ENCODE assay signal across 16 cellular contexts in the genomic region with DNA sequence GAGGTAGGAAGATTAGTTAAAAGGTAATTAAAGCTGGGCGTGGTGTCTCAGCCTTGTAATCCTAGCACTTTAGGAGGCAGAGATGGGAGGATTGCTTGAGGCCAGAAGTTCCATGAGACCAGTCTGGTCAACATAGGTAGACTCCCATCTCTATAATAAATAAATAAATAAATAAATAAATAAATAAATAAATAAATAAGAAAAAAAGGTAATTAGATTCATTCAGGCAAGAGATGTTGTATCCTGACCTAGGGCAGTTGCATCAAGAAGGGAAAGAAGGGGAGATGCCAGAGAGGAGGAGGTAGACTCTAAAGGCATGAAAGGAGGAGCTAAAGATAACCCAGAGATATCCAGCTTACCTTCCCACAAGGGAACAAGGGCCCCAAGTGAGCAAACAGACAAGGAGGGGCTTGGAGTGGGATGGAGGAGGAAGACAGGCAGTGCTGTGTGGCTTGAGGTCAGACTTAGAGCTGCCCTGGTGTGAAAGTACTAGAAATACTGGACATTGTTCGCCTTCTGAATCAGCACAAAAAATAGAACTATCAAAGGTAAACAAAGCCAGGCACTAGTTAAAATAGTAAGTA. TPM values are rescaled to one million over a fixed set of nuclear protein-coding genes. Genes with fewer than 3 reads are reported as not detected.
DNase-seq lines count a peak whose midpoint lies in the region; ATAC-seq, FAIRE-seq and TF ChIP-seq lines count a peak whose summit lies in the region.
"Had no signal": no experiment of that assay in that cellular context is flagged by ENCODE, and none has a peak within 500 bp of the region (broad histone marks: within the 10 kb centered on the region; RNA-seq: fewer than 3 reads in every experiment).

No MANE protein-coding gene starts in this region.

- H3K9me3 Mint-ChIP-seq in nephron progenitor cell: no peaks in the 10 kb centered on the region
- H3K9me3 Mint-ChIP-seq: CD14-positive monocyte; CD8-positive, alpha-beta T cell; H9 had no signal

- 83% methylated on average over 2 of the region's 2 CpGs for WGBS in A549 (ENCODE audit: missing lambda C conversion rate)
- 69% methylated on average over 2 of the region's 2 CpGs for WGBS in hepatocyte (ENCODE audit: low lambda C conversion rate, missing lambda C conversion rate)
- WGBS in aorta, 2 donors: 83 to 84% methylated on average over 2 of the region's 2 CpGs

- H3K27me3 Mint-ChIP-seq in nephron progenitor cell (ENCODE audit: low read depth, poor library complexity): peaks cover 9% of the 10 kb centered on the region

- no peaks in the 10 kb centered on the region for H3K36me3 Mint-ChIP-seq in nephron progenitor cell (ENCODE audit: low read depth)
- H3K36me3 Mint-ChIP-seq: CD14-positive monocyte; CD8-positive, alpha-beta T cell had no signal

- no peak overlapping the region for H2AFZ ChIP-seq in hepatocyte

- no peak overlapping the region for H3K4me3 Mint-ChIP-seq in nephron progenitor cell
- H3K4me3 Mint-ChIP-seq: CD14-positive monocyte; CD8-positive, alpha-beta T cell; H9 had no signal

- H3K27me3 ChIP-seq in hepatocyte (no peaks in the 10 kb centered on the region), aorta (ENCODE audit: control insufficient read depth in 1 of 2, insufficient read depth in 2 of 2, low read length in 1 of 2) (no peaks in the 10 kb centered on the region)

- H3K4me2 ChIP-seq in A549 (no peak overlapping the region), hepatocyte (no peak overlapping the region)

- TF ChIP-seq RAD21 in A549 (conservative IDR thresholded peaks at IDR 0.05 in 1 of 2, IDR thresholded peaks at IDR 0.05 in 1 of 2): no peak

- TF ChIP-seq CTCF in A549 (IDR thresholded peaks at IDR 0.05) (no peak), HEK293 (tag by site-specific recombination; IDR thresholded peaks at IDR 0.05) (no peak), hepatocyte (IDR thresholded peaks at IDR 0.05; ENCODE audit: poor library complexity) (no peak), nephron progenitor cell (IDR thresholded peaks at IDR 0.05) (no peak)

- H3K4me3 ChIP-seq in A549: no peak overlapping the region
- no peak overlapping the region for H3K4me3 ChIP-seq in HEK293 (ENCODE audit: low read depth, low read length)
- no peak overlapping the region for H3K4me3 ChIP-seq in hepatocyte
- no peak overlapping the region for H3K4me3 ChIP-seq in aorta (ENCODE audit: low read length in 2 of 2)

- H3K36me3 ChIP-seq in HEK293 (ENCODE audit: control insufficient read depth in 2 of 2, insufficient read depth in 1 of 2, low read length in 2 of 2) (no peaks in the 10 kb centered on the region), hepatocyte (replicated peaks; ENCODE audit: insufficient read depth, low read depth) (no peaks in the 10 kb centered on the region), aorta (ENCODE audit: control insufficient read depth in 1 of 2, insufficient read depth in 2 of 2, low read length in 1 of 2) (no peaks in the 10 kb centered on the region)

- no peaks in the 10 kb centered on the region for H4K20me1 ChIP-seq in hepatocyte (ENCODE audit: insufficient read depth, poor library complexity, severe bottlenecking)

- no peak for TF ChIP-seq POLR2A in A549 (IDR thresholded peaks at IDR 0.05; ENCODE audit: low read length)

- POLR2A ChIA-PET in A549 (lab: Yijun Ruan, JAX) (no interaction called here), HEK293 (lab: Yijun Ruan, JAX) (interaction anchor here (1.2 kb wide), 1 partner anchor 90 kb away, joined by 6 read pairs; a partner anchor contains a TSS)

- no peaks in the 10 kb centered on the region for H3K79me2 ChIP-seq in hepatocyte

- H3K4me1 Mint-ChIP-seq in nephron progenitor cell: peaks cover 12% of the 10 kb centered on the region
- H3K4me1 Mint-ChIP-seq: H9 had no signal

- no peaks in the 10 kb centered on the region for H3K4me1 ChIP-seq in A549
- H3K4me1 ChIP-seq in HEK293 (ENCODE audit: control insufficient read depth, insufficient read depth, low read length): no peaks in the 10 kb centered on the region
- peaks cover 10% of the 10 kb centered on the region for H3K4me1 ChIP-seq in hepatocyte (ENCODE audit: insufficient read depth)
- H3K4me1 ChIP-seq in aorta (ENCODE audit: control insufficient read depth in 1 of 2, insufficient read depth in 2 of 2, low read length in 2 of 2): no peaks in the 10 kb centered on the region

- H3K27ac ChIP-seq in A549: no peak overlapping the region
- H3K27ac ChIP-seq in HEK293 (ENCODE audit: extremely low read depth, low read depth, low read length): no peak overlapping the region
- H3K27ac ChIP-seq in hepatocyte: peak overlapping the region; percentile 50
- H3K27ac ChIP-seq in aorta (ENCODE audit: low read depth in 1 of 2, low read length in 2 of 2): no peak overlapping the region

- no peak for TF ChIP-seq EP300 in A549 (IDR thresholded peaks at IDR 0.05)

- H3K9me2 ChIP-seq in hepatocyte (replicated peaks; ENCODE audit: insufficient read depth): no peaks in the 10 kb centered on the region

- intact Hi-C loops in aorta (cut with DNase I): loop anchor here in 1 of 2 donors (10.0 kb wide), 1 partner anchor 48 kb away; no protein-coding TSS in a partner anchor

- peak overlapping the region; percentile 70 for H3K27ac Mint-ChIP-seq in nephron progenitor cell
- H3K27ac Mint-ChIP-seq: CD8-positive, alpha-beta T cell; H9 had no signal

- no peaks in the 10 kb centered on the region for H3K9me3 ChIP-seq in A549
- H3K9me3 ChIP-seq in HEK293 (ENCODE audit: control insufficient read depth, insufficient read depth, low read depth, low read length): no peaks in the 10 kb centered on the region
- H3K9me3 ChIP-seq in hepatocyte (ENCODE audit: low read depth): no peaks in the 10 kb centered on the region
- no peaks in the 10 kb centered on the region for H3K9me3 ChIP-seq in aorta (ENCODE audit: control insufficient read depth, low read length)

- CTCF ChIA-PET in A549 (lab: Yijun Ruan, JAX): interaction anchor here (0.5 to 1.7 kb wide), 4 partner anchors 11 to 84 kb away, joined by 3 to 7 read pairs (median 4); no protein-coding TSS in a partner anchor
- CTCF ChIA-PET in HEK293 (lab: Yijun Ruan, JAX): no interaction called here

- no peak for FAIRE-seq in A549 (lab: Jason Lieb, UNC)
- FAIRE-seq: A204.1, GM19239 had no signal

- ATAC-seq in A549 (no peak), aorta (ENCODE audit: low FRiP score) (no peak), HG02588 (IDR thresholded peaks at IDR 0.05; ENCODE audit: unreplicated experiment) (no peak)
- ATAC-seq: CD8-positive, alpha-beta T cell had no signal

- DNase-seq in A549 (ENCODE audit: low read depth in 1 of 2, low spot score in 1 of 2) (no peak), hepatocyte (ENCODE audit: low spot score) (peak; percentile 49), nephron progenitor cell (no peak), hippocampal formation (lab: John Stamatoyannopoulos, UW) (no peak), aorta (no peak)
- DNase-seq: CD8-positive, alpha-beta T cell; COR-L47; DMS53; GF-D8; GOT3; H9 had no signal

TF ChIP-seq in A549, 52 proteins besides CTCF, POLR2A, EP300 and RAD21:
- TF ChIP-seq, protein P1, sequence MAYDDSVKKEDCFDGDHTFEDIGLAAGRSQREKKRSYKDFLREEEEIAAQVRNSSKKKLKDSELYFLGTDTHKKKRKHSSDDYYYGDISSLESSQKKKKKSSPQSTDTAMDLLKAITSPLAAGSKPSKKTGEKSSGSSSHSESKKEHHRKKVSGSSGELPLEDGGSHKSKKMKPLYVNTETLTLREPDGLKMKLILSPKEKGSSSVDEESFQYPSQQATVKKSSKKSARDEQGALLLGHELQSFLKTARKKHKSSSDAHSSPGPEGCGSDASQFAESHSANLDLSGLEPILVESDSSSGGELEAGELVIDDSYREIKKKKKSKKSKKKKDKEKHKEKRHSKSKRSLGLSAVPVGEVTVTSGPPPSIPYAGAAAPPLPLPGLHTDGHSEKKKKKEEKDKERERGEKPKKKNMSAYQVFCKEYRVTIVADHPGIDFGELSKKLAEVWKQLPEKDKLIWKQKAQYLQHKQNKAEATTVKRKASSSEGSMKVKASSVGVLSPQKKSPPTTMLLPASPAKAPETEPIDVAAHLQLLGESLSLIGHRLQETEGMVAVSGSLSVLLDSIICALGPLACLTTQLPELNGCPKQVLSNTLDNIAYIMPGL (CRISPR knock-in tag; IDR thresholded peaks at IDR 0.05; ENCODE audit: borderline replicate concordance): no peak
- TF ChIP-seq ZSCAN20 (CRISPR knock-in tag; IDR thresholded peaks at IDR 0.05): no peak
- TF ChIP-seq ZC3H11A (IDR thresholded peaks at IDR 0.05): peak; percentile 89
- no peak for TF ChIP-seq SREBF2 (IDR thresholded peaks at IDR 0.05)

TF ChIP-seq in HEK293, 187 proteins besides CTCF, POLR2A, EP300 and RAD21 (continues in another document):
- TF ChIP-seq, protein P2, sequence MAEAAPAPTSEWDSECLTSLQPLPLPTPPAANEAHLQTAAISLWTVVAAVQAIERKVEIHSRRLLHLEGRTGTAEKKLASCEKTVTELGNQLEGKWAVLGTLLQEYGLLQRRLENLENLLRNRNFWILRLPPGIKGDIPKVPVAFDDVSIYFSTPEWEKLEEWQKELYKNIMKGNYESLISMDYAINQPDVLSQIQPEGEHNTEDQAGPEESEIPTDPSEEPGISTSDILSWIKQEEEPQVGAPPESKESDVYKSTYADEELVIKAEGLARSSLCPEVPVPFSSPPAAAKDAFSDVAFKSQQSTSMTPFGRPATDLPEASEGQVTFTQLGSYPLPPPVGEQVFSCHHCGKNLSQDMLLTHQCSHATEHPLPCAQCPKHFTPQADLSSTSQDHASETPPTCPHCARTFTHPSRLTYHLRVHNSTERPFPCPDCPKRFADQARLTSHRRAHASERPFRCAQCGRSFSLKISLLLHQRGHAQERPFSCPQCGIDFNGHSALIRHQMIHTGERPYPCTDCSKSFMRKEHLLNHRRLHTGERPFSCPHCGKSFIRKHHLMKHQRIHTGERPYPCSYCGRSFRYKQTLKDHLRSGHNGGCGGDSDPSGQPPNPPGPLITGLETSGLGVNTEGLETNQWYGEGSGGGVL (tag by site-specific recombination; IDR thresholded peaks at IDR 0.05): no peak
- TF ChIP-seq ZNF521 (tag by site-specific recombination; IDR thresholded peaks at IDR 0.05) (no peak), ZNF174 (tag by site-specific recombination; IDR thresholded peaks at IDR 0.05) (no peak), ZNF558 (tag by site-specific recombination; IDR thresholded peaks at IDR 0.05) (peak; percentile 77), KLF10 (tag by site-specific recombination; IDR thresholded peaks at IDR 0.05) (no peak), GLIS1 (tag by site-specific recombination; IDR thresholded peaks at IDR 0.05) (no peak), ZNF561 (tag by site-specific recombination; IDR thresholded peaks at IDR 0.05; ENCODE audit: borderline replicate concordance) (no peak), ZNF76 (tag by site-specific recombination; IDR thresholded peaks at IDR 0.05; ENCODE audit: borderline replicate concordance, low read depth) (no peak)

RNA-seq across cellular contexts. Expression of a gene that starts 7.4 kb away (rescaled TPM):
- polyA plus RNA-seq in A549 (2011; rRNA removed) (351 and 417 TPM in 2 replicates), A549 (2017; fragmentation: RNase III; extraction: RNeasy Plus Mini Kit Qiagen cat#74134 plus additional on column Dnase treatment) (269 to 320 TPM (median 308 TPM) in 3 replicates), hepatocyte (335 and 347 TPM in 2 replicates), aorta (100 to 1,000 TPM; 118 to 124 TPM)
- polyA plus RNA-seq in A549 (2012; cell fraction: cytosol; rRNA removed): 166 and 174 TPM in 2 replicates
- polyA plus RNA-seq in A549 (2012; cell fraction: nucleus; rRNA removed): 34.8 and 53.4 TPM in 2 replicates
- 60.8 and 99.9 TPM in 2 replicates for polyA minus RNA-seq in A549 (2011; rRNA and poly(A)+ RNA removed)
- total RNA-seq in hepatocyte (178 and 200 TPM in 2 replicates), aorta (100 to 1,000 TPM; 135 to 165 TPM)
